In genomic region chr1:212287995-212288394, GRCh38 we compare ENCODE assay signal across 8 cellular contexts. TPM values are rescaled to one million over a fixed set of nuclear protein-coding genes. Genes with fewer than 3 reads are reported as not detected.
A peak's percentile ranks its signal among the peaks of the same experiment; 100 is the strongest.
DNase-seq lines count a peak whose midpoint lies in the region; ATAC-seq and TF ChIP-seq lines count a peak whose summit lies in the region.
"Not testable (repeated sequence)": the region's sequence is repeated elsewhere in the genome, so short reads cannot be mapped to it uniquely, and the experiment has no call there.

No MANE protein-coding gene starts in this region.

- POLR2A ChIA-PET in activated B cell treated with CpG ODN at 0.5 μM for 24 hours (lab: Charles Lee) = interaction anchor here (0.6 kb wide), 1 partner anchor 930 kb away, joined by 3 read pairs; no protein-coding TSS in a partner anchor

- peak overlapping the region; percentile 6; the same call in 1 of the 2 replicates for H3K4me3 ChIP-seq in HUES64 (ENCODE audit: low read length)
- peak overlapping the region; percentile 100 for H3K4me3 ChIP-seq in adipocyte (ENCODE audit: low read length)
- peak overlapping the region; percentile 90 for H3K4me3 ChIP-seq in epithelial cell of proximal tubule (ENCODE audit: low read depth, low read length)
- peak overlapping the region; percentile 86 to 90 for H3K4me3 ChIP-seq in left lung
- peak overlapping the region; percentile 24 for H3K4me3 ChIP-seq in osteoblast (ENCODE audit: insufficient read depth, low read length)
- peak overlapping the region; percentile 81 to 100 (median 90) for H3K4me3 ChIP-seq in subcutaneous abdominal adipose tissue (ENCODE audit: low read depth in 1 of 5, low read length in 5 of 5)

- peaks cover 66% of the 10 kb centered on the region for H3K79me2 ChIP-seq in osteoblast (ENCODE audit: insufficient read depth, low read length)

- intact Hi-C loops in CD14-positive monocyte (cut with micrococcal nuclease) (loop anchor here (5.0 to 10.0 kb wide), 3 partner anchors 51 to 221 kb away; no protein-coding TSS in a partner anchor), activated B cell treated with CpG ODN at 0.5 μM for 24 hours (cut with micrococcal nuclease) (loop anchor here (2.0 to 10.0 kb wide), 5 partner anchors 101 to 607 kb away; partner anchors contain the start of gene FLVCR1)
- intact Hi-C loops in left lung (cut with DNase I) = not testable (repeated sequence)

- not testable (repeated sequence) for DNase-seq in CD14-positive monocyte (ENCODE audit: low spot score); activated B cell treated with CpG ODN at 0.5 μM for 24 hours; adipocyte (ENCODE audit: low read depth); epithelial cell of proximal tubule (ENCODE audit: low read depth); left lung; osteoblast (ENCODE audit: insufficient read length, low spot score, missing footprints)

- H3K27ac ChIP-seq in HUES64 (ENCODE audit: low read depth, low read length) = not testable (repeated sequence)
- H3K27ac ChIP-seq in left lung (peak overlapping the region; percentile 98 to 100), osteoblast (ENCODE audit: low read depth, low read length) (peak overlapping the region; percentile 23), subcutaneous abdominal adipose tissue (ENCODE audit: low read depth, low read length) (peak overlapping the region; percentile 96)

- peak overlapping the region in 3 of 7 donors; percentile 9 to 73 (median 53) for H3K27ac Mint-ChIP-seq in CD14-positive monocyte
- not testable (repeated sequence) for H3K27ac Mint-ChIP-seq in activated B cell treated with CpG ODN at 0.5 μM for 24 hours

- not testable (repeated sequence) for H3K9me3 ChIP-seq in HUES64 (ENCODE audit: insufficient read depth, low read depth, low read length); adipocyte (ENCODE audit: control insufficient read depth, low read length); left lung; osteoblast (ENCODE audit: low read depth, low read length); subcutaneous abdominal adipose tissue (ENCODE audit: control insufficient read depth in 5 of 5, low read length in 5 of 5)

- 90% methylated on average over 9 of the region's 9 CpGs for WGBS in HUES64

- H3K27me3 ChIP-seq in HUES64 (ENCODE audit: insufficient read depth, low read length); adipocyte (replicated peaks; ENCODE audit: control insufficient read depth, insufficient read depth, low read length); left lung; osteoblast (ENCODE audit: insufficient read depth, low read length); subcutaneous abdominal adipose tissue (ENCODE audit: control insufficient read depth in 5 of 5, insufficient read depth in 4 of 5, low read length in 5 of 5): not testable (repeated sequence)

- H3K4me1 ChIP-seq in HUES64 (ENCODE audit: insufficient read depth, low read length) = peaks cover 38% of the 10 kb centered on the region
- peaks cover 48% of the 10 kb centered on the region for H3K4me1 ChIP-seq in adipocyte (ENCODE audit: control insufficient read depth, insufficient read depth, low read length)
- H3K4me1 ChIP-seq in left lung = peaks cover 24 to 66% of the 10 kb centered on the region in 2 donors
- H3K4me1 ChIP-seq in osteoblast (ENCODE audit: insufficient read depth, low read length) = peaks cover 22% of the 10 kb centered on the region
- H3K4me1 ChIP-seq in subcutaneous abdominal adipose tissue (ENCODE audit: control insufficient read depth in 5 of 5, insufficient read depth in 5 of 5, low read length in 5 of 5) = peaks cover 4 to 78% (median 70%) of the 10 kb centered on the region in 5 donors

- H3K36me3 ChIP-seq in HUES64 (ENCODE audit: insufficient read depth, low read length); adipocyte (ENCODE audit: control insufficient read depth, insufficient read depth, low read length, severe bottlenecking); left lung; osteoblast (ENCODE audit: insufficient read depth, low read length); subcutaneous abdominal adipose tissue (ENCODE audit: control insufficient read depth in 5 of 5, insufficient read depth in 5 of 5, low read length in 5 of 5): not testable (repeated sequence)

- H3K9ac ChIP-seq in HUES64 (ENCODE audit: low read depth, low read length) = not testable (repeated sequence)
- H3K9ac ChIP-seq in adipocyte (ENCODE audit: low read length) = peak overlapping the region; percentile 97
- peak overlapping the region; percentile 1 to 99 (median 76) for H3K9ac ChIP-seq in subcutaneous abdominal adipose tissue (ENCODE audit: low read length in 5 of 5)

- CTCF ChIA-PET in activated B cell treated with CpG ODN at 0.5 μM for 24 hours (lab: Charles Lee) = interaction anchor here (0.9 to 2.2 kb wide), 2 partner anchors 168 to 253 kb away, joined by 4 to 5 read pairs; partner anchors contain the start of genes DTL and INTS7

- H3K36me3 Mint-ChIP-seq in CD14-positive monocyte (peaks cover 8 to 13% of the 10 kb centered on the region in 2 donors), activated B cell treated with CpG ODN at 0.5 μM for 24 hours (ENCODE audit: low read depth) (peaks cover 11% of the 10 kb centered on the region)

- not testable (repeated sequence) for TF ChIP-seq CTCF in CD14-positive monocyte (IDR thresholded peaks at IDR 0.05); activated B cell treated with CpG ODN at 0.5 μM for 24 hours (IDR thresholded peaks at IDR 0.05); epithelial cell of proximal tubule (conservative IDR thresholded peaks at IDR 0.05; ENCODE audit: low read depth, low read length); left lung (IDR thresholded peaks at IDR 0.05); osteoblast (IDR thresholded peaks at IDR 0.05; ENCODE audit: extremely low read depth, low read depth, low read length)

- peaks cover 62% of the 10 kb centered on the region for H3K4me1 Mint-ChIP-seq in CD14-positive monocyte
- H3K4me1 Mint-ChIP-seq in activated B cell treated with CpG ODN at 0.5 μM for 24 hours = peaks cover 68% of the 10 kb centered on the region

- not testable (repeated sequence) for H2AFZ ChIP-seq in osteoblast (ENCODE audit: low read length)

- H3K4me3 Mint-ChIP-seq in CD14-positive monocyte (peak overlapping the region; percentile 61 to 84), activated B cell treated with CpG ODN at 0.5 μM for 24 hours (peak overlapping the region; percentile 52)

- peak overlapping the region; percentile 95 for H3K4me2 ChIP-seq in osteoblast (ENCODE audit: insufficient read depth, low read length)

- H3K9me3 Mint-ChIP-seq in CD14-positive monocyte, activated B cell treated with CpG ODN at 0.5 μM for 24 hours: not testable (repeated sequence)

- not testable (repeated sequence) for H3K27me3 Mint-ChIP-seq in CD14-positive monocyte (ENCODE audit: low read depth in 3 of 3); activated B cell treated with CpG ODN at 0.5 μM for 24 hours

- peaks cover 31% of the 10 kb centered on the region for H4K20me1 ChIP-seq in osteoblast (ENCODE audit: insufficient read depth, low read length)

- not testable (repeated sequence) for ATAC-seq in activated B cell treated with CpG ODN at 0.5 μM for 24 hours (ENCODE audit: low read depth); left lung

RNA-seq across cellular contexts. Expression of gene PPP2R5A, which starts 2.8 kb away (rescaled TPM):
- polyA plus RNA-seq in CD14-positive monocyte = 10 to 100 TPM; 28.1 to 31.1 TPM
- 22.1 TPM for polyA plus RNA-seq in HUES64 (2013, experiment 1 of 2)
- 22.0 TPM for polyA plus RNA-seq in HUES64 (2013, experiment 2 of 2)
- total RNA-seq in activated B cell treated with CpG ODN at 0.5 μM for 24 hours (27.9 and 31.6 TPM in 2 replicates), epithelial cell of proximal tubule (31.1 and 31.2 TPM in 2 replicates), left lung (10 to 100 TPM; 61.1 to 71.9 TPM), osteoblast (21.4 and 24.8 TPM in 2 replicates)

Comparison
In these comparisons a context has a peak if more than half of its experiments do, and no peak if none do; other contexts are left out.
1. H3K4me3 ChIP-seq: peak in every context shown above with its lines; median percentile 100 in adipocyte; 90 in epithelial cell of proximal tubule; 90 in subcutaneous abdominal adipose tissue; 88 in left lung; 24 in osteoblast; 6 in HUES64.